In the genomic region with DNA sequence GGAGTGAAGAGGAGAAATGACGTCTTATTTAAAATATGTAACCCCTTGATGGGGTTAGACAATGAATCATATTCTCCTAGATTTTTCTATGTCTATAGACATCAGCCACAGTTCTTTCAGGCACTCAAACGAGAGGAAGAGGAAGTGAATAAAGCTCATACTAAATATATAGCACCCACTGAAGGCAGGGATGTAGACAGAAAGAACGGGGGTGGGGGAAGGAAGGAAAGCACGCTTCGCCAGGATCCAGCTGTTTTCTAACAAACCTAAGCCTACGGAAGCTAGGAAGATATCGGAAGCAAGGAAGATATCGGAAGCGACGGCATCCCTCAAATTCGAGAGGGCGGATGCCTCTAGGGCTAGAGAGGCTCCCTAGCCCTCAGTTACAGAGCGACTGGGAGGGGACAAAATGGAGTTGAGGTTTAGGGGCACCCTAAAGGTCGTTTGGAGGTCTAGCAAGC, we compare ENCODE assay signal across 8 cellular contexts. TPM values are rescaled to one million over a fixed set of nuclear protein-coding genes. Genes with fewer than 3 reads are reported as not detected.
DNase-seq lines count a peak whose midpoint lies in the region; ATAC-seq and TF ChIP-seq lines count a peak whose summit lies in the region.

No MANE protein-coding gene starts in this region.

- H3K36me3 ChIP-seq in Loucy (ENCODE audit: insufficient read depth, low read length) (no peaks in the 10 kb centered on the region), esophagus muscularis mucosa (no peaks in the 10 kb centered on the region)

- H3K27me3 Mint-ChIP-seq in nephron (ENCODE audit: low read depth), result no peaks in the 10 kb centered on the region

- H3K27me3 ChIP-seq in Loucy (ENCODE audit: insufficient read depth, low read length, poor library complexity, severe bottlenecking) (no peaks in the 10 kb centered on the region), esophagus muscularis mucosa (peaks cover 0 to 3% (median 0%) of the 10 kb centered on the region in 4 donors)

- H3K4me1 Mint-ChIP-seq in nephron, result peaks cover 47% of the 10 kb centered on the region

- TF ChIP-seq EP300 in esophagus muscularis mucosa (IDR thresholded peaks at IDR 0.05), result no peak

- H3K36me3 Mint-ChIP-seq in nephron (ENCODE audit: low read depth), result peaks cover 14% of the 10 kb centered on the region

- intact Hi-C loops in esophagus muscularis mucosa (cut with DNase I), result no loop called here

- peak overlapping the region; percentile 76 to 90 (median 86) for H3K27ac Mint-ChIP-seq in nephron

- TF ChIP-seq POLR2A in esophagus muscularis mucosa (IDR thresholded peaks at IDR 0.05; ENCODE audit: low read depth), result no peak

- H3K4me3 ChIP-seq in Loucy (ENCODE audit: low read length, poor library complexity, severe bottlenecking), result peak overlapping the region; percentile 84
- H3K4me3 ChIP-seq in esophagus muscularis mucosa, result peak overlapping the region; percentile 71 to 83 (median 78)

- peak overlapping the region; percentile 78 for H3K4me2 ChIP-seq in Loucy (ENCODE audit: low read depth, low read length, poor library complexity, severe bottlenecking)

- peak overlapping the region; percentile 99 for H3K9ac ChIP-seq in Loucy (ENCODE audit: low read depth, low read length, poor library complexity, severe bottlenecking)

- H3K9me2 ChIP-seq in Loucy (replicated peaks; ENCODE audit: low read depth, low read length), result no peaks in the 10 kb centered on the region

- no peaks in the 10 kb centered on the region for H3F3A ChIP-seq in Loucy (ENCODE audit: low read depth)

- 25% methylated on average over 13 of the region's 14 CpGs for WGBS in esophagus muscularis mucosa

- ATAC-seq in GM21825 (IDR thresholded peaks at IDR 0.05; ENCODE audit: unreplicated experiment), result peak; percentile 28

- H4K20me1 ChIP-seq in Loucy (ENCODE audit: insufficient read depth, low read length, poor library complexity, severe bottlenecking), result peaks cover 39% of the 10 kb centered on the region

- TF ChIP-seq CTCF in Loucy (conservative IDR thresholded peaks at IDR 0.05; ENCODE audit: low read length) (no peak), esophagus muscularis mucosa (IDR thresholded peaks at IDR 0.05) (no peak), nephron (IDR thresholded peaks at IDR 0.05; ENCODE audit: unreplicated experiment in 3 of 3) (no peak)

- peak overlapping the region; percentile 90 to 95 (median 91) for H3K4me3 Mint-ChIP-seq in nephron

- no peaks in the 10 kb centered on the region for H3K9me3 ChIP-seq in Loucy (ENCODE audit: insufficient read depth, low read depth, low read length)
- no peaks in the 10 kb centered on the region for H3K9me3 ChIP-seq in esophagus muscularis mucosa

- H2AFZ ChIP-seq in Loucy (ENCODE audit: low read length), result peak overlapping the region; percentile 83

- no peaks in the 10 kb centered on the region for H3K9me3 Mint-ChIP-seq in nephron

- H3K4me1 ChIP-seq in Loucy (ENCODE audit: insufficient read depth, low read length, poor library complexity, severe bottlenecking), result peaks cover 30% of the 10 kb centered on the region
- peaks cover 0 to 25% (median 7%) of the 10 kb centered on the region in 4 donors for H3K4me1 ChIP-seq in esophagus muscularis mucosa

- H3K79me2 ChIP-seq in Loucy (ENCODE audit: insufficient read depth, low read length), result peaks cover 57% of the 10 kb centered on the region

- H3K27ac ChIP-seq in esophagus muscularis mucosa (replicated peaks in 1 of 4), result peak overlapping the region; percentile 82 to 89 (median 88)

- DNase-seq in GM03348 (ENCODE audit: low spot score), result peak; percentile 50
- peak; percentile 9 for DNase-seq in activated CD4-positive, alpha-beta T cell treated with anti-CD3 and anti-CD28 coated beads, Interleukin-2, amount 50 U/mL, for 1 hour
- no peak for DNase-seq in esophagus muscularis mucosa (ENCODE audit: extremely low spot score)
- no peak for DNase-seq in midbrain (lab: John Stamatoyannopoulos, UW)
- DNase-seq in pons (ENCODE audit: low spot score), result no peak

RNA-seq across cellular contexts. Expression of gene ACSL4, which starts 0.7 kb away (rescaled TPM):
- 10 to 100 TPM; 34.9 to 61.5 (median 47.9) TPM for total RNA-seq in esophagus muscularis mucosa

Comparison
In these comparisons a context has a peak if more than half of its experiments do, and no peak if none do; other contexts are left out.
1. DNase-seq: peak in GM03348 (single experiment) and activated CD4-positive, alpha-beta T cell treated with anti-CD3 and anti-CD28 coated beads, Interleukin-2, amount 50 U/mL, for 1 hour (single experiment); none in esophagus muscularis mucosa (single experiment), midbrain (single experiment) and pons (single experiment).